Comparison of ENCODE assay signal across 9 cellular contexts in genomic region chr9:70519912-70520724, GRCh38.
DNase-seq lines count a peak whose midpoint lies in the region; ATAC-seq and TF ChIP-seq lines count a peak whose summit lies in the region.
"Had no signal": no experiment of that assay in that cellular context is flagged by ENCODE, and none has a peak within 500 bp of the region (broad histone marks: within the 10 kb centered on the region; RNA-seq: fewer than 3 reads in every experiment).

No MANE protein-coding gene starts in this region.

- ATAC-seq in HG02610 (IDR thresholded peaks at IDR 0.05; ENCODE audit: unreplicated experiment), result peak; percentile 40
- peak; percentile 57 for ATAC-seq in stimulated activated naive CD8-positive, alpha-beta T cell treated with anti-CD3 and anti-CD28 coated beads, Interleukin-15, Interleukin-2, amounts not matched to agents 100 U/mL and 50 U/mL, for 24 hours

- H3K9me3 ChIP-seq in A673 (ENCODE audit: low read depth, low read length, poor library complexity, severe bottlenecking), result no peaks in the 10 kb centered on the region
- no peaks in the 10 kb centered on the region for H3K9me3 ChIP-seq in effector memory CD4-positive, alpha-beta T cell (ENCODE audit: control insufficient read depth, low read length)

- H3K4me3 ChIP-seq in A673 (ENCODE audit: low read depth, low read length, poor library complexity, severe bottlenecking), result no peak overlapping the region
- H3K4me3 ChIP-seq in effector memory CD4-positive, alpha-beta T cell (ENCODE audit: insufficient read depth, low read depth, low read length, poor library complexity, severe bottlenecking), result no peak overlapping the region

- CTCF ChIA-PET in A673 (lab: Charles Lee), result no interaction called here

- no peaks in the 10 kb centered on the region for H3K36me3 ChIP-seq in A673 (ENCODE audit: insufficient read depth, low read length, poor library complexity, severe bottlenecking)
- H3K36me3 ChIP-seq in effector memory CD4-positive, alpha-beta T cell (ENCODE audit: control insufficient read depth, insufficient read depth, low read length), result no peaks in the 10 kb centered on the region

- POLR2A ChIA-PET in A673 (lab: Charles Lee; ENCODE audit: low non-redundant PET), result no interaction called here

- H3K27me3 ChIP-seq in A673 (replicated peaks; ENCODE audit: insufficient read depth, low read depth, low read length, poor library complexity), result no peaks in the 10 kb centered on the region
- no peaks in the 10 kb centered on the region for H3K27me3 ChIP-seq in effector memory CD4-positive, alpha-beta T cell (replicated peaks; ENCODE audit: control insufficient read depth, insufficient read depth, low read length, poor library complexity, severe bottlenecking)

- peak; percentile 6 for DNase-seq in stimulated activated CD4-positive, alpha-beta T cell treated with anti-CD3 and anti-CD28 coated beads, Interleukin-15, amount 100 ng/mL, for 24 hours
- no peak for DNase-seq in stimulated activated CD4-positive, alpha-beta T cell treated with anti-CD3 and anti-CD28 coated beads, Interleukin-12 subunit alpha, Interleukin-12 subunit beta, amount 100 ng/mL, for 4 hours
- DNase-seq in NCI-H524 (lab: John Stamatoyannopoulos, UW) (peak; percentile 4 to 62), A673 (ENCODE audit: low spot score) (no peak), OCI-M1 (lab: John Stamatoyannopoulos, UW) (no peak)
- no peak for DNase-seq in stimulated activated naive CD8-positive, alpha-beta T cell treated with anti-CD3 and anti-CD28 coated beads, Interleukin-15, Interleukin-2, amounts not matched to agents 100 U/mL and 50 U/mL, for 24 hours
- DNase-seq in effector memory CD4-positive, alpha-beta T cell, result no peak

- no peaks in the 10 kb centered on the region for H3K4me1 ChIP-seq in A673 (ENCODE audit: insufficient read depth, low read length, poor library complexity, severe bottlenecking)
- H3K4me1 ChIP-seq in effector memory CD4-positive, alpha-beta T cell (ENCODE audit: control insufficient read depth, insufficient read depth, low read length, poor library complexity, severe bottlenecking), result no peaks in the 10 kb centered on the region

- intact Hi-C loops in A673 (cut with micrococcal nuclease; ENCODE audit: unreplicated experiment), result no loop called here

- no peak overlapping the region for H3K27ac ChIP-seq in A673 (ENCODE audit: low read depth, low read length, poor library complexity, severe bottlenecking)
- no peak overlapping the region for H3K27ac ChIP-seq in effector memory CD4-positive, alpha-beta T cell (ENCODE audit: insufficient read depth, low read length, poor library complexity, severe bottlenecking)
- H3K27ac ChIP-seq: C4-2B had no signal

- TF ChIP-seq CTCF in A673 (conservative IDR thresholded peaks at IDR 0.05; ENCODE audit: low read depth, low read length), result no peak

- BruUV-seq in A673 (replicated peaks; lab: Mats Ljungman, UMichigan), result no TSS peak

Comparison
In these comparisons a context has a peak if more than half of its experiments do, and no peak if none do; other contexts are left out.
1. DNase-seq: peak in stimulated activated CD4-positive, alpha-beta T cell treated with anti-CD3 and anti-CD28 coated beads, Interleukin-15, amount 100 ng/mL, for 24 hours (single experiment) and NCI-H524 (2 of 2); none in stimulated activated CD4-positive, alpha-beta T cell treated with anti-CD3 and anti-CD28 coated beads, Interleukin-12 subunit alpha, Interleukin-12 subunit beta, amount 100 ng/mL, for 4 hours (single experiment), stimulated activated naive CD8-positive, alpha-beta T cell treated with anti-CD3 and anti-CD28 coated beads, Interleukin-15, Interleukin-2, amounts not matched to agents 100 U/mL and 50 U/mL, for 24 hours (single experiment), A673 (single experiment), OCI-M1 (single experiment) and effector memory CD4-positive, alpha-beta T cell (0 of 3).